8 cellular contexts compared by ENCODE assay signal in the genomic region with DNA sequence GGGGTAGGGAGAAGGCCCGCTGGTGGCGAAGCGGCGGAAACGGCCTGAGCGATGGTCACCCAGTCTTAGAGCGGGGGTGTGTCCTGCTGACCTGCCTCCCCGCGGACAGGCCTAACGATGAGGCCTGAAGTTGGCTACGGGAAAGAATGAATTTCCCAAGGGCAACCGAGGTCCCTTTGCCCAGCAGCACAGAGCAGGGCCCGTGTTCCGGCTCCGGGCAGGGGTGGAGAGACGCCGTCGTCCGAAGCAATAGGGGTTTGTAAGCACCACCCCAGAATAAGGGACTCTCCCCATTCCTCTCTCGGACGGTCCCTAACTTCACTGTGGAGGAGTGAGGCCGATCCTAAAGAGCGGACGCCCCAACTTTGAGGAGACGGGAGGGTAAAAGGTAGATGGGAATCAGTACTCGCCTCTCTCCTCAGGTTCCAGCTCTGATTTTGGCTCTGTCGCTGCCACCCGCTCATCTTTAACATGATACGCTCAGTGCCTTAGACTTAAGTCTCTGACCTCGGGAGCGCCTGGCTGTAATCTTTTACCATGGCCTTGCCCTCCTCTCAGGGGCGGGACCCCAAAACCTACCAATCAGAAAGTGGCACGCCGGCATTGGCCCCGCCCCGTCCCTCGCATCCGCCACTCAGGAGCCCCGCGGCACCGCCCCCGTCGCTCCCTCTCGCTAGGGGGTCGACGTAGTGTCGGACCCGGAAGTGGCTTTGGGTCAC. TPM values are rescaled to one million over a fixed set of nuclear protein-coding genes. Genes with fewer than 3 reads are reported as not detected.
DNase-seq lines count a peak whose midpoint lies in the region; TF ChIP-seq lines count a peak whose summit lies in the region.

A gene with protein sequence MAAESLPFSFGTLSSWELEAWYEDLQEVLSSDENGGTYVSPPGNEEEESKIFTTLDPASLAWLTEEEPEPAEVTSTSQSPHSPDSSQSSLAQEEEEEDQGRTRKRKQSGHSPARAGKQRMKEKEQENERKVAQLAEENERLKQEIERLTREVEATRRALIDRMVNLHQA (minus strand): TSS at position 507 of the 719 bp plus-strand sequence. CDS start 3,108 bp downstream, outside the sequence.

- H3K9me3 Mint-ChIP-seq in H9: no peaks in the 10 kb centered on the region
- H3K9me3 Mint-ChIP-seq in nephron progenitor cell: no peaks in the 10 kb centered on the region
- H3K9me3 Mint-ChIP-seq in stimulated activated naive CD8-positive, alpha-beta T cell treated with anti-CD3 and anti-CD28 coated beads, Interleukin-15, Interleukin-2, amounts not matched to agents 100 ng/mL and 50 ng/mL, for 24 hours: no peaks in the 10 kb centered on the region

- no peak within 1 kb of the TSS for H3K23ac ChIP-seq in H9 (ENCODE audit: insufficient read length, low read depth, low read length)

- H2BK15ac ChIP-seq in H9 (ENCODE audit: low read depth, low read length): no peak within 1 kb of the TSS

- H3K9ac ChIP-seq in H9 (ENCODE audit: extremely low read depth, insufficient read length, low read length): peak within 1 kb of the TSS; percentile 94

- H3K27ac Mint-ChIP-seq in H9 (peak within 1 kb of the TSS; percentile 92 to 99 (median 98)), nephron progenitor cell (peak within 1 kb of the TSS; percentile 100)
- H3K27ac Mint-ChIP-seq in stimulated activated naive CD8-positive, alpha-beta T cell treated with anti-CD3 and anti-CD28 coated beads, Interleukin-15, Interleukin-2, amounts not matched to agents 100 ng/mL and 50 ng/mL, for 24 hours: peak within 1 kb of the TSS; percentile 99

- H3K4me3 ChIP-seq in MG63 (peak within 1 kb of the TSS; percentile 93), fibroblast of pulmonary artery (replicated peaks; ENCODE audit: low read depth, low read length) (peak within 1 kb of the TSS; percentile 87)

- H3K27me3 ChIP-seq in H9 (ENCODE audit: insufficient read depth, low read length) (no peaks in the 10 kb centered on the region), MG63 (no peaks in the 10 kb centered on the region)

- peak within 1 kb of the TSS; percentile 31 for H3K56ac ChIP-seq in H9 (ENCODE audit: insufficient read length, low read depth, low read length)

- H4K20me1 ChIP-seq in H9 (ENCODE audit: control insufficient read depth, insufficient read depth, insufficient read length): no peaks in the 10 kb centered on the region

- peak within 1 kb of the TSS; percentile 90 for H3K27ac ChIP-seq in H9 (ENCODE audit: insufficient read length, low read depth, low read length)

- peak within 1 kb of the TSS; percentile 88 for H3K18ac ChIP-seq in H9 (ENCODE audit: insufficient read length, low read depth, low read length)

- H2AK5ac ChIP-seq in H9 (ENCODE audit: insufficient read length, low read length): no peak within 1 kb of the TSS

- H2AFZ ChIP-seq in H9 (ENCODE audit: low read length): no peak within 1 kb of the TSS

- H3K79me1 ChIP-seq in H9 (ENCODE audit: insufficient read depth, low read depth, low read length, poor library complexity, severe bottlenecking): no peaks in the 10 kb centered on the region

- H4K91ac ChIP-seq in H9 (ENCODE audit: insufficient read length, low read depth, low read length): no peak within 1 kb of the TSS

- WGBS in H9 (ENCODE audit: extremely low coverage, insufficient read length, low lambda C conversion rate): no CpG with 5 or more reads among the region's 48 CpGs

- H3K4me1 Mint-ChIP-seq in H9 (peaks cover 37 to 48% of the 10 kb centered on the region in 2 experiments), nephron progenitor cell (peaks cover 65% of the 10 kb centered on the region)
- peaks cover 62% of the 10 kb centered on the region for H3K4me1 Mint-ChIP-seq in stimulated activated naive CD8-positive, alpha-beta T cell treated with anti-CD3 and anti-CD28 coated beads, Interleukin-15, Interleukin-2, amounts not matched to agents 100 ng/mL and 50 ng/mL, for 24 hours (ENCODE audit: low read depth)

- H4K5ac ChIP-seq in H9 (ENCODE audit: insufficient read length, low read depth, low read length): peak within 1 kb of the TSS; percentile 63

- H3K4me2 ChIP-seq in H9 (ENCODE audit: insufficient read depth, insufficient read length, low read length): peak within 1 kb of the TSS; percentile 87

- H3K4me1 ChIP-seq in H9 (ENCODE audit: insufficient read depth, low read length): peaks cover 3% of the 10 kb centered on the region; the same call in 1 of the 2 replicates

- no peak within 1 kb of the TSS for H2BK12ac ChIP-seq in H9 (ENCODE audit: insufficient read length, low read depth, low read length)

- H3K4me3 Mint-ChIP-seq in H9 (peak within 1 kb of the TSS; percentile 93 to 96), nephron progenitor cell (peak within 1 kb of the TSS; percentile 97)
- H3K4me3 Mint-ChIP-seq in stimulated activated naive CD8-positive, alpha-beta T cell treated with anti-CD3 and anti-CD28 coated beads, Interleukin-15, Interleukin-2, amounts not matched to agents 100 ng/mL and 50 ng/mL, for 24 hours: peak within 1 kb of the TSS; percentile 87

- in situ Hi-C loops in G401 (cut with HindIII; ENCODE audit: low sequenced_read_pairs): no loop called here

- H3K14ac ChIP-seq in H9 (ENCODE audit: insufficient read depth, low read length): peak within 1 kb of the TSS; percentile 93

- TF ChIP-seq CTCF in H9 (conservative IDR thresholded peaks at IDR 0.05) (no peak), fibroblast of pulmonary artery (IDR thresholded peaks at IDR 0.05; ENCODE audit: low read length, missing control alignments) (no peak), nephron progenitor cell (IDR thresholded peaks at IDR 0.05) (no peak)

- 0 out of 2 replicates have a peak, but pooled peaks cover 1% of the 10 kb centered on the region for H3K79me2 ChIP-seq in H9 (ENCODE audit: insufficient read depth, low read length)

- no peak within 1 kb of the TSS for H2BK5ac ChIP-seq in H9 (ENCODE audit: insufficient read length, low read length)

- DNase-seq in G401 (ENCODE audit: low spot score) (peak; percentile 98), H9 (peak; percentile 100), MG63 (peak; percentile 98), SHP77 (lab: John Stamatoyannopoulos, UW) (peak; percentile 98 to 99), fibroblast of pulmonary artery (ENCODE audit: low read depth) (peak; percentile 99), nephron progenitor cell (peak; percentile 99)
- peak; percentile 99 for DNase-seq in activated effector memory CD4-positive, alpha-beta T cell treated with Interleukin-2 at 50 U/mL for 16 hours

- H3K27me3 Mint-ChIP-seq in H9 (ENCODE audit: low read depth): no peaks in the 10 kb centered on the region; the same call in 1 of the 2 replicates
- peaks cover 3% of the 10 kb centered on the region for H3K27me3 Mint-ChIP-seq in nephron progenitor cell (ENCODE audit: low read depth, poor library complexity)
- no peaks in the 10 kb centered on the region for H3K27me3 Mint-ChIP-seq in stimulated activated naive CD8-positive, alpha-beta T cell treated with anti-CD3 and anti-CD28 coated beads, Interleukin-15, Interleukin-2, amounts not matched to agents 100 ng/mL and 50 ng/mL, for 24 hours

- no peak within 1 kb of the TSS for H2BK20ac ChIP-seq in H9 (ENCODE audit: low read depth, low read length, poor library complexity, severe bottlenecking)

- H3K36me3 Mint-ChIP-seq in H9 (ENCODE audit: insufficient read depth in 1 of 3, low read depth in 3 of 3) (peaks cover 35 to 53% (median 53%) of the 10 kb centered on the region in 3 experiments), nephron progenitor cell (ENCODE audit: low read depth) (peaks cover 47% of the 10 kb centered on the region)
- peaks cover 51% of the 10 kb centered on the region for H3K36me3 Mint-ChIP-seq in stimulated activated naive CD8-positive, alpha-beta T cell treated with anti-CD3 and anti-CD28 coated beads, Interleukin-15, Interleukin-2, amounts not matched to agents 100 ng/mL and 50 ng/mL, for 24 hours (ENCODE audit: low read depth)

- no peak within 1 kb of the TSS for H3T11ph ChIP-seq in H9 (ENCODE audit: low read length)

- peaks cover 66% of the 10 kb centered on the region for H3K36me3 ChIP-seq in MG63

- H3K9me3 ChIP-seq in H9 (ENCODE audit: control insufficient read depth, low read depth, low read length): no peaks in the 10 kb centered on the region
- H3K9me3 ChIP-seq in MG63: no peaks in the 10 kb centered on the region

- H2BK120ac ChIP-seq in H9 (ENCODE audit: low read depth, low read length, poor library complexity, severe bottlenecking): no peak within 1 kb of the TSS

- no peak within 1 kb of the TSS for H4K8ac ChIP-seq in H9 (replicated peaks; ENCODE audit: insufficient read length, low read depth, low read length)

- peaks cover 22% of the 10 kb centered on the region for H3K23me2 ChIP-seq in H9 (ENCODE audit: insufficient read length, low read depth, low read length, poor library complexity, severe bottlenecking)

- no peak within 1 kb of the TSS for H3K4ac ChIP-seq in H9 (ENCODE audit: low read depth, low read length)

RNA-seq across cellular contexts. Expression of the gene that starts here (rescaled TPM):
- 23.7 and 24.6 TPM in 2 replicates for total RNA-seq in G401 (2014; rRNA removed; shearing (Covaris generic))
- 12.8 and 14.1 TPM in 2 replicates for total RNA-seq in H9 (2021)
- 9.9 and 17.1 TPM in 2 replicates for total RNA-seq in MG63 (2014; rRNA removed; shearing (Covaris generic); ENCODE audit: low replicate concordance)

Comparison
In these comparisons a context has a peak if more than half of its experiments do, and no peak if none do; other contexts are left out.
1. Peak in every context shown above with its lines: DNase-seq, H3K4me3 ChIP-seq and H3K27ac ChIP-seq.